ENCODE assay signal across 13 cellular contexts in the genomic region with DNA sequence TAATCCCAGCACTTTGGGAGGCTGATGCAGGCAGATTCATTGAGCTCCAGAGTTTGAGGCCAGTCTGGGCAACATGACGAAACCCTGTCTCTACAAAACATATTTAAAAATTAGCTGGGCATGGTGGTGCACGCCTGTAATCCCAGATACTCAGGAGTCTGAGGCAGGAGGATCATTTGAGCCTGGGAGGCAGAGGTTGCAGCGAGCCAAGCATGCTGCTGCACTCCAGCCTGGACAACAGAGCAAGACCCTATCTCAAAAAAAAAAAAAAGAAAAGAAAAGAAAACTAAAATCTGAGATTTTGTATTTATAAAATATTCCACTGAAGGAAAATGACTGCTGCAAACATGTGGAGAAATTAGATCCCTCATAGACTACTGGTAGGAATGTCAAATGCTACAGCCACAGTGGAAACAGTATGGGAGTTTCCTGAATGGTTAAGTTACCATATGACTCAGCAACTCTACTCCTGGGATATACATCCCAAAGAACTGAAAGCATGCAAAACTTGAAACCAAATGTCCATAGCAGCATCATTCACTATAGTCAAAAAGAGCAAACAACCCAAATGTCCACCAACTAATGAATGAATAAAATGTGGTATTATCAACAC.
A peak's percentile ranks its signal among the peaks of the same experiment; 100 is the strongest.
DNase-seq lines count a peak whose midpoint lies in the region; ATAC-seq and TF ChIP-seq lines count a peak whose summit lies in the region.
"Had no signal": no experiment of that assay in that cellular context is flagged by ENCODE, and none has a peak within 500 bp of the region (broad histone marks: within the 10 kb centered on the region; RNA-seq: fewer than 3 reads in every experiment).

No MANE protein-coding gene starts in this region.

- H3K27me3 Mint-ChIP-seq in central memory CD8-positive, alpha-beta T cell = no peaks in the 10 kb centered on the region

- H3K4me3 Mint-ChIP-seq in central memory CD8-positive, alpha-beta T cell = no peak overlapping the region

- H3K9me3 Mint-ChIP-seq in central memory CD8-positive, alpha-beta T cell = no peaks in the 10 kb centered on the region

- DNase-seq in COLO829 (ENCODE audit: low spot score) = peak; percentile 37
- no peak for DNase-seq in central memory CD8-positive, alpha-beta T cell (ENCODE audit: low spot score in 2 of 2)
- peak; percentile 64 to 79 for DNase-seq in lung microvascular endothelial cell (ENCODE audit: low read depth in 2 of 2)
- DNase-seq in NCI-H1694 treated with DMSO at 0.1 percent for 48 hours (lab: John Stamatoyannopoulos, UW) = no peak
- no peak for DNase-seq in stimulated activated naive CD8-positive, alpha-beta T cell treated with anti-CD3 and anti-CD28 coated beads, Interleukin-15, Interleukin-2, amounts not matched to agents 100 U/mL and 50 U/mL, for 24 hours
- DNase-seq: activated CD4-positive, alpha-beta T cell treated with anti-CD3 and anti-CD28 coated beads, Interleukin-2, amount 50 U/mL, for 48 hours; anterior cingulate cortex; heart left ventricle; stomach had no signal

- no peaks in the 10 kb centered on the region for H3K4me1 Mint-ChIP-seq in central memory CD8-positive, alpha-beta T cell

- TF ChIP-seq EP300 in Ishikawa (IDR thresholded peaks at IDR 0.05; ENCODE audit: borderline replicate concordance) = no peak

- ATAC-seq in central memory CD8-positive, alpha-beta T cell (replicated peaks; ENCODE audit: extremely low read depth, poor library complexity, severe bottlenecking) = no peak
- ATAC-seq in GM18502 (IDR thresholded peaks at IDR 0.05; ENCODE audit: poor library complexity, unreplicated experiment) = no peak
- ATAC-seq in GM21526 (IDR thresholded peaks at IDR 0.05; ENCODE audit: low FRiP score, unreplicated experiment) = no peak
- no peak for ATAC-seq in stimulated activated naive CD8-positive, alpha-beta T cell treated with anti-CD3 and anti-CD28 coated beads, Interleukin-15, Interleukin-2, amounts not matched to agents 100 U/mL and 50 U/mL, for 24 hours
- ATAC-seq: heart left ventricle, Right ventricle myocardium inferior had no signal

- peak overlapping the region; percentile 44 for H3K27ac Mint-ChIP-seq in central memory CD8-positive, alpha-beta T cell (ENCODE audit: low read depth)

- peaks cover 45% of the 10 kb centered on the region for H3K36me3 Mint-ChIP-seq in central memory CD8-positive, alpha-beta T cell (ENCODE audit: insufficient read depth)

- TF ChIP-seq RAD21 in Ishikawa (IDR thresholded peaks at IDR 0.05; ENCODE audit: low read depth) = no peak

TF ChIP-seq in Ishikawa, 13 proteins besides CTCF, POLR2A, EP300 and RAD21:
- no peak for TF ChIP-seq CEBPB (IDR thresholded peaks at IDR 0.05)
- TF ChIP-seq EGR1 (IDR thresholded peaks at IDR 0.05) = no peak
- peak; percentile 60; the same call in 1 of the 2 replicates for TF ChIP-seq TEAD4 (IDR thresholded peaks at IDR 0.05)
- no peak for TF ChIP-seq YY1 (IDR thresholded peaks at IDR 0.05; ENCODE audit: low read depth)
- no peak for TF ChIP-seq ZBTB7A (IDR thresholded peaks at IDR 0.05; ENCODE audit: low read depth)

Comparison
In these comparisons a context has a peak if more than half of its experiments do, and no peak if none do; other contexts are left out.
1. DNase-seq: peak in COLO829 (single experiment) and lung microvascular endothelial cell (2 of 2); none in central memory CD8-positive, alpha-beta T cell (0 of 2), NCI-H1694 treated with DMSO at 0.1 percent for 48 hours (single experiment) and stimulated activated naive CD8-positive, alpha-beta T cell treated with anti-CD3 and anti-CD28 coated beads, Interleukin-15, Interleukin-2, amounts not matched to agents 100 U/mL and 50 U/mL, for 24 hours (single experiment).